In genomic region chr6:111259089-111259831, GRCh38 we compare ENCODE assay signal across 8 cellular contexts.
DNase-seq lines count a peak whose midpoint lies in the region; ATAC-seq and TF ChIP-seq lines count a peak whose summit lies in the region.

No MANE protein-coding gene starts in this region.

- peak; percentile 99 for ATAC-seq in stimulated activated naive CD8-positive, alpha-beta T cell treated with anti-CD3 and anti-CD28 coated beads, Interleukin-15, amount 100 ng/mL, for 72 hours

- DNase-seq in ELR (ENCODE audit: low read depth) (peak; percentile 100), GOT3 (lab: John Stamatoyannopoulos, UW) (peak; percentile 95), RPMI8226 (peak; percentile 98), fibroblast of the conjunctiva (ENCODE audit: low read depth) (peak; percentile 99), nephron progenitor cell (peak; percentile 97)
- DNase-seq in activated T-helper 9 cell treated with anti-CD3 and anti-CD28 coated beads, Interleukin-2, amount 50 U/mL, for 16 hours (ENCODE audit: low read depth): peak; percentile 97
- DNase-seq in stimulated activated naive CD8-positive, alpha-beta T cell treated with anti-CD3 and anti-CD28 coated beads, Interleukin-15, amount 100 ng/mL, for 72 hours: peak; percentile 97 to 99

- H3K36me3 Mint-ChIP-seq in nephron progenitor cell (ENCODE audit: low read depth): peaks cover 25% of the 10 kb centered on the region

- H3K9me3 Mint-ChIP-seq in nephron progenitor cell: no peaks in the 10 kb centered on the region
- no peaks in the 10 kb centered on the region for H3K9me3 Mint-ChIP-seq in stimulated activated naive CD8-positive, alpha-beta T cell treated with anti-CD3 and anti-CD28 coated beads, Interleukin-15, amount 100 ng/mL, for 72 hours

- H3K4me3 Mint-ChIP-seq in nephron progenitor cell: peak overlapping the region; percentile 82
- H3K4me3 Mint-ChIP-seq in stimulated activated naive CD8-positive, alpha-beta T cell treated with anti-CD3 and anti-CD28 coated beads, Interleukin-15, amount 100 ng/mL, for 72 hours: peak overlapping the region; percentile 83 to 86

- peak overlapping the region; percentile 22 for H3K27ac Mint-ChIP-seq in nephron progenitor cell
- peak overlapping the region; percentile 85 to 94 for H3K27ac Mint-ChIP-seq in stimulated activated naive CD8-positive, alpha-beta T cell treated with anti-CD3 and anti-CD28 coated beads, Interleukin-15, amount 100 ng/mL, for 72 hours

- peaks cover 36% of the 10 kb centered on the region for H3K27me3 Mint-ChIP-seq in nephron progenitor cell (ENCODE audit: low read depth, poor library complexity)
- H3K27me3 Mint-ChIP-seq in stimulated activated naive CD8-positive, alpha-beta T cell treated with anti-CD3 and anti-CD28 coated beads, Interleukin-15, amount 100 ng/mL, for 72 hours: no peaks in the 10 kb centered on the region

- peaks cover 30% of the 10 kb centered on the region for H3K4me1 Mint-ChIP-seq in nephron progenitor cell
- peaks cover 43% of the 10 kb centered on the region for H3K4me1 Mint-ChIP-seq in stimulated activated naive CD8-positive, alpha-beta T cell treated with anti-CD3 and anti-CD28 coated beads, Interleukin-15, amount 100 ng/mL, for 72 hours

- peak; percentile 93 for TF ChIP-seq CTCF in LNCAP (IDR thresholded peaks at IDR 0.05)
- TF ChIP-seq CTCF in nephron progenitor cell (IDR thresholded peaks at IDR 0.05): peak; percentile 94

Comparison
In these comparisons a context has a peak if more than half of its experiments do, and no peak if none do; other contexts are left out.
1. Peak in every context shown above with its lines: DNase-seq and ATAC-seq.